Comparison of ENCODE assay signal across 26 cellular contexts in the genomic region with DNA sequence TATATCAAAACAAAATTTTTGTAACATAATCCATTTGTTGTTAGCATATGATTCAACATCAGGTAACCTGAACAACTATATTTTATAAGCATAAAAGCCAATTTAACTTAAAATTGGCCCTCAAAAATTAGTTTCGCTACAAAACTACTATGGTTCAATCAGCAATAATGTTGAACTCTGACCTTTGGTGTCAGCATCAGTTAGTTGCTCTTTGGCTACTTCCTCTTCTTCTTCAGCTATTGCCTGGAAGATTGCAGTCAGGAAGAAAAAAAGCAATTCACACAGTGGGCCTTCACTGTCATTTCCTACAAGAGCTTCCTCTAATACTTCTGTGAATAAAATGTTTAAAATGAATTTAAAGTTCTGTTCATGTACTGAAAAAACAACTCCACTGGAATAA.
DNase-seq lines count a peak whose midpoint lies in the region; ATAC-seq, FAIRE-seq and TF ChIP-seq lines count a peak whose summit lies in the region.
"Had no signal": no experiment of that assay in that cellular context is flagged by ENCODE, and none has a peak within 500 bp of the region (broad histone marks: within the 10 kb centered on the region; RNA-seq: fewer than 3 reads in every experiment).

No MANE protein-coding gene starts in this region.

- H3K9me3 ChIP-seq in HepG2 (ENCODE audit: low read length), result no peaks in the 10 kb centered on the region
- H3K9me3 ChIP-seq: MG63, SJCRH30 had no signal

- peaks cover 5 to 27% of the 10 kb centered on the region in 2 experiments; a peak in 4 of 5 replicates for H3K36me3 ChIP-seq in HepG2 (replicated peaks in 1 of 2; ENCODE audit: control insufficient read depth in 1 of 2, insufficient read depth in 2 of 2, low read length in 2 of 2)

- no peak for TF ChIP-seq RAD21 in HepG2 (CRISPR knock-in tag; IDR thresholded peaks at IDR 0.05)

- POLR2A ChIA-PET in HepG2 (lab: Yijun Ruan, JAX), result no interaction called here

- TF ChIP-seq POLR2A in HepG2 (IDR thresholded peaks at IDR 0.05; ENCODE audit: insufficient read depth in 1 of 2, low read depth in 2 of 2, low read length in 2 of 2), result no peak

- H3K27ac ChIP-seq in HepG2 (ENCODE audit: extremely low read length, insufficient read depth, low read length), result no peak overlapping the region
- H3K27ac ChIP-seq: GM23248, RWPE1, SJCRH30 had no signal

- DNase-seq in Kasumi-1 (lab: John Stamatoyannopoulos, UW) (peak; percentile 15 to 23), NOMO-1 (lab: John Stamatoyannopoulos, UW; ENCODE audit: unreplicated experiment in 2 of 2) (peak; percentile 13 to 62), SKM-1 (lab: John Stamatoyannopoulos, UW; ENCODE audit: unreplicated experiment) (peak; percentile 14), left lobe of liver (ENCODE audit: low spot score) (no peak), HepG2 (ENCODE audit: low spot score) (no peak), DMS153 treated with DMSO at 0.1 percent for 48 hours (lab: John Stamatoyannopoulos, UW; ENCODE audit: unreplicated experiment) (no peak), T1000 (lab: John Stamatoyannopoulos, UW) (no peak)
- DNase-seq: CD4-positive, alpha-beta T cell; COR-L47; GM23248; H9; HFFc6; IMR-90; Karpas-422; MG63; NCI-H1105 treated with DMSO at 0.1 percent for 48 hours; NCI-H2029 treated with DMSO at 0.1 percent for 48 hours; NCI-H226; NCI-H524; NCI-H774; NK-92 treated with Interleukin-12 subunit alpha and Interleukin-12 subunit beta, amount 100 ng/mL, for 24 hours; SJCRH30 had no signal

- no peak overlapping the region for H3K4me2 ChIP-seq in HepG2 (ENCODE audit: low read depth, low read length)

- H3K4me1 ChIP-seq in HepG2 (ENCODE audit: insufficient read depth, low read length), result peaks cover 1% of the 10 kb centered on the region
- H3K4me1 ChIP-seq: SJCRH30 had no signal

- CTCF ChIA-PET in HepG2 (lab: Yijun Ruan, JAX; ENCODE audit: low intra/inter-chr PET ratio, low total read pairs), result no interaction called here

- WGBS in HepG2 (ENCODE audit: low lambda C conversion rate), result 95% methylated on average over 1 of the region's 1 CpG

- no peak overlapping the region for H2AFZ ChIP-seq in HepG2 (ENCODE audit: low read length)
- H2AFZ ChIP-seq: GM23248 had no signal

- ATAC-seq in left lobe of liver, result peak; percentile 28
- ATAC-seq in HepG2, result no peak
- no peak for ATAC-seq in GM19467 (IDR thresholded peaks at IDR 0.05; ENCODE audit: unreplicated experiment)

- no peak for FAIRE-seq in HepG2 (lab: Jason Lieb, UNC)
- FAIRE-seq: GM12891, HTR-8/SVneo had no signal

- no peaks in the 10 kb centered on the region for H3K79me2 ChIP-seq in HepG2 (ENCODE audit: insufficient read depth, low read length)

- no TSS peak for BruUV-seq in HepG2 (replicated peaks; lab: Mats Ljungman, UMichigan)

- TF ChIP-seq CTCF in HepG2 (CRISPR knock-in tag; IDR thresholded peaks at IDR 0.05), result no peak

- no peaks in the 10 kb centered on the region for H3K27me3 ChIP-seq in HepG2 (ENCODE audit: control insufficient read depth in 1 of 2, insufficient read depth in 2 of 2, low read length in 2 of 2)
- H3K27me3 ChIP-seq: MG63, SJCRH30 had no signal

- in situ Hi-C loops in HepG2 (cut with HindIII; ENCODE audit: extremely low pct_ligation_motif_present, low pct_unique_long_range_greater_than_20kb), result no loop called here

- no peak overlapping the region for H3K9ac ChIP-seq in HepG2 (ENCODE audit: insufficient read depth, low read depth, low read length)
- H3K9ac ChIP-seq: GM23248 had no signal

- TF ChIP-seq EP300 in HepG2 (IDR thresholded peaks at IDR 0.05; ENCODE audit: low read depth in 2 of 2, low read length in 2 of 2) (no peak), HepG2 (CRISPR knock-in tag; IDR thresholded peaks at IDR 0.05; ENCODE audit: borderline replicate concordance) (no peak)

- intact Hi-C loops in HepG2 (cut with micrococcal nuclease; ENCODE audit: unreplicated experiment), result no loop called here

- no peaks in the 10 kb centered on the region for H4K20me1 ChIP-seq in HepG2 (ENCODE audit: insufficient read depth, low read length)

- H3K4me3 ChIP-seq in HepG2 (replicated peaks in 1 of 3; ENCODE audit: insufficient read depth in 1 of 3, low read depth in 2 of 3, low read length in 3 of 3), result no peak overlapping the region
- H3K4me3 ChIP-seq: GM23248, MG63, SJCRH30 had no signal

TF ChIP-seq in HepG2, 621 proteins besides CTCF, POLR2A, EP300 and RAD21:
- no peak for TF ChIP-seq PATZ1 (CRISPR knock-in tag; IDR thresholded peaks at IDR 0.05)
- TF ChIP-seq ZNF850 (CRISPR knock-in tag; conservative IDR thresholded peaks at IDR 0.05), result no peak
- no peak for TF ChIP-seq ZNF367 (CRISPR knock-in tag; IDR thresholded peaks at IDR 0.05; ENCODE audit: borderline replicate concordance)
- TF ChIP-seq ZNF747 (CRISPR knock-in tag; IDR thresholded peaks at IDR 0.05; ENCODE audit: borderline replicate concordance), result no peak
- TF ChIP-seq NFYC (CRISPR knock-in tag; IDR thresholded peaks at IDR 0.05), result no peak

Comparison
In these comparisons a context has a peak if more than half of its experiments do, and no peak if none do; other contexts are left out.
1. DNase-seq: peak in Kasumi-1 (2 of 2), NOMO-1 (2 of 2) and SKM-1 (single experiment); none in left lobe of liver (single experiment), HepG2 (single experiment), DMS153 treated with DMSO at 0.1 percent for 48 hours (single experiment) and T1000 (single experiment).